8 cellular contexts compared by ENCODE assay signal in genomic region chr14:70642313-70643235, GRCh38. TPM values are rescaled to one million over a fixed set of nuclear protein-coding genes. Genes with fewer than 3 reads are reported as not detected.
DNase-seq lines count a peak whose midpoint lies in the region; ATAC-seq and TF ChIP-seq lines count a peak whose summit lies in the region.

No MANE protein-coding gene starts in this region.

- TF ChIP-seq POLR2A in stomach (IDR thresholded peaks at IDR 0.05), result no peak

- peak; percentile 31 for ATAC-seq in HG02678 (IDR thresholded peaks at IDR 0.05; ENCODE audit: unreplicated experiment)
- ATAC-seq in left lobe of liver, result peak; percentile 16
- no peak for ATAC-seq in GM19467 (IDR thresholded peaks at IDR 0.05; ENCODE audit: unreplicated experiment)

- H3K36me3 ChIP-seq in stomach, result no peaks in the 10 kb centered on the region

- 3 to 21% (median 6%) methylated on average over 12 to 50 of the region's 50 CpGs for whole genome bisulfite sequencing in stomach, 5 donors

- H3K9me3 ChIP-seq in stomach, result no peaks in the 10 kb centered on the region

- TF ChIP-seq EP300 in stomach (IDR thresholded peaks at IDR 0.05), result no peak

- TF ChIP-seq CTCF in GM12875 (IDR thresholded peaks at IDR 0.05; ENCODE audit: borderline replicate concordance, insufficient read depth, low read depth, low read length) (no peak), cardiac fibroblast (IDR thresholded peaks at IDR 0.05; ENCODE audit: low read depth, low read length) (no peak), stomach (IDR thresholded peaks at IDR 0.05) (no peak)

- DNase-seq in SK-N-DZ (ENCODE audit: low spot score) (peak; percentile 16), cardiac fibroblast (ENCODE audit: low read depth in 2 of 2) (no peak), left lobe of liver (ENCODE audit: low spot score) (no peak), stomach (no peak), ureter (ENCODE audit: low spot score) (no peak)

- peak overlapping the region; percentile 52 to 86 (median 65) for H3K27ac ChIP-seq in stomach

- peaks cover 7 to 36% (median 30%) of the 10 kb centered on the region in 4 donors for H3K4me1 ChIP-seq in stomach

- H3K4me3 ChIP-seq in GM12875 (ENCODE audit: low read depth, low read length), result peak overlapping the region; percentile 59
- peak overlapping the region; percentile 30 to 36 for H3K4me3 ChIP-seq in cardiac fibroblast (replicated peaks in 1 of 2; ENCODE audit: low read depth in 2 of 2, low read length in 2 of 2)
- H3K4me3 ChIP-seq in stomach, result peak overlapping the region; percentile 66 to 92 (median 82)

- intact Hi-C loops in stomach (cut with DNase I; ENCODE audit: low total_unique reads), result loop anchor here (10.0 kb wide), 1 partner anchor 72 kb away; no protein-coding TSS in a partner anchor

- peaks cover 0 to 40% (median 0%) of the 10 kb centered on the region in 3 donors for H3K27me3 ChIP-seq in stomach

RNA-seq across cellular contexts. Expression of gene TTC9, which starts 0.9 kb away (rescaled TPM):
- polyA plus RNA-seq in SK-N-DZ (2014; cell fraction: cytosol; rRNA removed), result 2.3 and 3.2 TPM in 2 replicates
- polyA plus RNA-seq in SK-N-DZ (2014; cell fraction: nucleus; rRNA removed), result 1.6 and 2.8 TPM in 2 replicates
- total RNA-seq in left lobe of liver, result 0.23 TPM
- 1 to 10 TPM in 3 of 5 donors, not detected in 2; 1.8 to 7.1 (median 3.6) TPM for total RNA-seq in stomach
- polyA plus RNA-seq in stomach, result 1 to 10 TPM; 3.1 to 7.3 (median 5.9) TPM
- total RNA-seq in ureter, result 7.0 TPM

RNA-seq across cellular contexts. Expression of gene MED6, which starts 42.1 kb away (rescaled TPM):
- 41.1 and 43.8 TPM in 2 replicates for polyA plus RNA-seq in SK-N-DZ (2014; cell fraction: cytosol; rRNA removed)
- polyA plus RNA-seq in SK-N-DZ (2014; cell fraction: nucleus; rRNA removed), result 14.8 and 21.2 TPM in 2 replicates
- total RNA-seq in left lobe of liver (10.2 TPM), stomach (10 to 100 TPM; 13.3 to 71.0 (median 48.4) TPM), ureter (37.7 TPM)
- polyA plus RNA-seq in stomach, result 10 to 100 TPM; 12.6 to 21.8 (median 14.6) TPM
